ENCODE assay signal across 8 cellular contexts in the genomic region with DNA sequence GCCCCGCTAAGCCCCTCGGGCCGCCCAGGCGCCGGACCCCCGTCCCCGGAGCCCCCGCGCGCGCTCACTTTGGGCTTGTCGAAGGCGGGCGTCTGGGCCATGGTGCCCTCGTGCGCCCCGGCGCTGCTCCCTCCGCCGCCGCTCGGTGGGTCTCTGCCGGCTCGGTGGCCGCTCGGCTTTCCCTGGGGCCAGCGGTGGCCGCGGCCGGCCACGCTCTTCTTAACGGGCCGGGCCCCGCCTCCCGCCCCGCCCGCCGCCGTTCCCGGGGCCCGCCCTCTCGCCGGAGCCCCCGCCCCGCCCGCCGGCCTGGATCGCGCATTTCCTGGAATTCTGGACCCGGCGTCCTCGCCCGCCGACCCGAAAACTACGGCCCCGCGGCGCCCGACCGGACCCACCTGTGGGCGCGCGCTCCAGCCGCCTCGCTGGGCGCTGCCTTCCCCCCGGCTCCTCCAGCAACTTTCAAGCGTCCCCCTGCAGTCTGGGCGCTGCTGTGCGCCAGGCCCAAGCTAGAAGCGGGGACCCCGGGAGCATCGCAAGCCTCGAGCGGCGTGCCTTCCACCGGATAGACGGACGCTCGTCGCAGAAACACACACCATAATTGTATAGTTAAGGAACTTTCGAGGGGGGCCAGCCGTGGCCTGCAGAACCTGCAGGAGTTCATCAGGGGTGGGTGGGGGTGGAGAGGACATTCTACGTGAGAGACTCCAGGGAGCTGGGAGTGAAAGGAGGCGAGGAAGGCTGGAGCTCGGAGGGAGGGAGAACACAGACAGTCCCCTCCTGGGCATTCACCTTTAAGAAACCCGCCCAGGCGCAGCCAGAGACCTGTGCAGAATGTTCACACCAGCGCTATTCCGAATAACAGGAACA. TPM values are rescaled to one million over a fixed set of nuclear protein-coding genes. Genes with fewer than 3 reads are reported as not detected.
DNase-seq lines count a peak whose midpoint lies in the region; ATAC-seq, FAIRE-seq and TF ChIP-seq lines count a peak whose summit lies in the region.

A gene (minus strand): TSS at position 193 of the 867 bp plus-strand sequence. CDS start 92 bp downstream, at position 101.

- H3K9ac ChIP-seq in adipocyte (ENCODE audit: low read length): peak within 1 kb of the TSS; percentile 88

- TF ChIP-seq CTCF in pancreas (IDR thresholded peaks at IDR 0.05): no peak

- peak within 1 kb of the TSS in 2 of 4 donors; percentile 50 to 67 for H3K27ac ChIP-seq in pancreas

- H3K4me3 ChIP-seq in adipocyte (ENCODE audit: low read length) (peak within 1 kb of the TSS; percentile 81), pancreas (peak within 1 kb of the TSS; percentile 69 to 86 (median 79))

- H3K9me3 ChIP-seq in adipocyte (ENCODE audit: control insufficient read depth, low read length) (no peaks in the 10 kb centered on the region), pancreas (no peaks in the 10 kb centered on the region)

- DNase-seq in EH (ENCODE audit: low read depth): peak; percentile 68
- DNase-seq in RKO (ENCODE audit: low spot score): peak; percentile 67
- peak; percentile 84 for DNase-seq in adipocyte (ENCODE audit: low read depth)
- peak; percentile 87 for DNase-seq in cardiac septum (ENCODE audit: low spot score)
- DNase-seq in pancreas: peak in 5 of 6 donors; percentile 52 to 89 (median 57)

- H3K27me3 ChIP-seq in adipocyte (replicated peaks; ENCODE audit: control insufficient read depth, insufficient read depth, low read length) (peaks cover 2% of the 10 kb centered on the region), pancreas (no peaks in the 10 kb centered on the region)

- no peaks in the 10 kb centered on the region for H3K36me3 ChIP-seq in adipocyte (ENCODE audit: control insufficient read depth, insufficient read depth, low read length, severe bottlenecking)
- no peaks in the 10 kb centered on the region for H3K36me3 ChIP-seq in pancreas

- FAIRE-seq in pancreas (lab: Jason Lieb, UNC): no peak

- 1% methylated on average over 54 to 91 of the region's 91 CpGs for WGBS in pancreas, 2 donors

- intact Hi-C loops in cardiac septum (cut with DNase I): no loop called here
- intact Hi-C loops in pancreas (cut with DNase I): no loop called here

- H3K4me1 ChIP-seq in adipocyte (ENCODE audit: control insufficient read depth, insufficient read depth, low read length) (peaks cover 28% of the 10 kb centered on the region), pancreas (peaks cover 0 to 5% (median 0%) of the 10 kb centered on the region in 3 donors)

- peak; percentile 35 for ATAC-seq in HG03175 (IDR thresholded peaks at IDR 0.05; ENCODE audit: unreplicated experiment)
- ATAC-seq in pancreas: peak; percentile 87 to 94 (median 90)
- no peak for ATAC-seq in HG02623 (IDR thresholded peaks at IDR 0.05; ENCODE audit: unreplicated experiment)
- no peak for ATAC-seq in GM18907 (IDR thresholded peaks at IDR 0.05; ENCODE audit: unreplicated experiment)

RNA-seq across cellular contexts. Expression of the gene that starts here (rescaled TPM):
- total RNA-seq in cardiac septum: 4.1 TPM
- total RNA-seq in pancreas: 1 to 10 TPM; 2.9 to 5.9 (median 3.2) TPM
- 1 to 10 TPM; 5.1 to 6.0 TPM for polyA plus RNA-seq in pancreas

Comparison
In these comparisons a context has a peak if more than half of its experiments do, and no peak if none do; other contexts are left out.
1. ATAC-seq: peak in HG03175 (single experiment) and pancreas (4 of 4); none in HG02623 (single experiment) and GM18907 (single experiment).
2. Peak in every context shown above with its lines, with median percentiles within 50 percentile points of each other: DNase-seq.